In genomic region chr1:19354531-19354981, GRCh38 we compare ENCODE assay signal across 15 cellular contexts. TPM values are rescaled to one million over a fixed set of nuclear protein-coding genes. Genes with fewer than 3 reads are reported as not detected.
DNase-seq lines count a peak whose midpoint lies in the region; ATAC-seq and TF ChIP-seq lines count a peak whose summit lies in the region.
"Had no signal": no experiment of that assay in that cellular context is flagged by ENCODE, and none has a peak within 500 bp of the region (broad histone marks: within the 10 kb centered on the region; RNA-seq: fewer than 3 reads in every experiment).

No MANE protein-coding gene starts in this region.

- peaks cover 31% of the 10 kb centered on the region for H3K4me1 Mint-ChIP-seq in WTC11
- H3K4me1 Mint-ChIP-seq in nephron, result peaks cover 19% of the 10 kb centered on the region
- H3K4me1 Mint-ChIP-seq in CD8-positive, alpha-beta memory T cell, result peaks cover under 1 to 7% (median 6%) of the 10 kb centered on the region in 3 donors
- H3K4me1 Mint-ChIP-seq: IgD-negative memory B cell had no signal

- H3K27ac Mint-ChIP-seq in WTC11 (peak overlapping the region; percentile 61), nephron (peak overlapping the region; percentile 24 to 76 (median 39))
- no peak overlapping the region for H3K27ac Mint-ChIP-seq in CD8-positive, alpha-beta memory T cell
- H3K27ac Mint-ChIP-seq: HFFc6, IgD-negative memory B cell had no signal

- ATAC-seq in WTC11, result no peak
- no peak for ATAC-seq in HG02981 (IDR thresholded peaks at IDR 0.05; ENCODE audit: unreplicated experiment)

- no peak for TF ChIP-seq CTCF in WTC11 (IDR thresholded peaks at IDR 0.05)
- no peak for TF ChIP-seq CTCF in nephron (IDR thresholded peaks at IDR 0.05; ENCODE audit: unreplicated experiment in 3 of 3)

- H3K36me3 Mint-ChIP-seq in WTC11 (peaks cover 49% of the 10 kb centered on the region), nephron (ENCODE audit: low read depth) (peaks cover 45% of the 10 kb centered on the region)
- H3K36me3 Mint-ChIP-seq in CD8-positive, alpha-beta memory T cell, result peaks cover 0 to 87% (median 17%) of the 10 kb centered on the region in 3 donors

- POLR2A ChIA-PET in WTC11 (lab: Charles Lee), result interaction anchor here (0.8 to 0.9 kb wide), 2 partner anchors 9 to 13 kb away, joined by 3 read pairs; no protein-coding TSS in a partner anchor
- POLR2A ChIA-PET in CD8-positive, alpha-beta memory T cell (lab: Charles Lee), result no interaction called here

- H3K9me3 Mint-ChIP-seq in WTC11 (no peaks in the 10 kb centered on the region), nephron (no peaks in the 10 kb centered on the region)
- H3K9me3 Mint-ChIP-seq in CD8-positive, alpha-beta memory T cell, result no peaks in the 10 kb centered on the region
- H3K9me3 Mint-ChIP-seq: HFFc6, IgD-negative memory B cell had no signal

- H3K27me3 ChIP-seq in CD8-positive, alpha-beta memory T cell (ENCODE audit: insufficient read depth, low read length, poor library complexity, severe bottlenecking), result no peaks in the 10 kb centered on the region

- H3K36me3 ChIP-seq in CD8-positive, alpha-beta memory T cell (ENCODE audit: insufficient read depth, low read length), result peaks cover 67% of the 10 kb centered on the region

- CTCF ChIA-PET in WTC11 (lab: Charles Lee), result interaction anchor here (0.7 to 3.7 kb wide), 14 partner anchors 10 to 299 kb away, joined by 3 to 21 read pairs (median 6); no protein-coding TSS in a partner anchor
- CTCF ChIA-PET in CD8-positive, alpha-beta memory T cell (lab: Charles Lee), result no interaction called here

- H3K4me1 ChIP-seq in CD8-positive, alpha-beta memory T cell (ENCODE audit: insufficient read depth, low read length), result peaks cover 3% of the 10 kb centered on the region

- H3K4me3 Mint-ChIP-seq in WTC11 (peak overlapping the region; percentile 12; the same call in 1 of the 2 replicates), nephron (no peak overlapping the region)
- H3K4me3 Mint-ChIP-seq in CD8-positive, alpha-beta memory T cell, result no peak overlapping the region
- H3K4me3 Mint-ChIP-seq: HFFc6, IgD-negative memory B cell had no signal

- H3K4me3 ChIP-seq in CD8-positive, alpha-beta memory T cell (ENCODE audit: low read length), result no peak overlapping the region

- DNase-seq in DMS153 (lab: John Stamatoyannopoulos, UW), result peak; percentile 95
- DNase-seq in NCI-H2029 (lab: John Stamatoyannopoulos, UW), result peak; percentile 65
- no peak for DNase-seq in WTC11 (ENCODE audit: low spot score)
- DNase-seq in C1 segment of cervical spinal cord (lab: John Stamatoyannopoulos, UW), result no peak
- DNase-seq in CD8-positive, alpha-beta memory T cell, result no peak
- DNase-seq in HT-29 (ENCODE audit: low spot score), result no peak
- DNase-seq: activated CD4-positive, alpha-beta T cell treated with anti-CD3 and anti-CD28 coated beads for 1 hour; activated effector memory CD4-positive, alpha-beta T cell treated with Interleukin-2 at 50 U/mL for 16 hours; HFFc6; MM.1S; NCI-H2107; SK-N-SH had no signal

- no peak overlapping the region for H3K27ac ChIP-seq in CD8-positive, alpha-beta memory T cell (ENCODE audit: low read depth, low read length)

- H3K27me3 Mint-ChIP-seq in WTC11 (ENCODE audit: low read depth) (no peaks in the 10 kb centered on the region), nephron (ENCODE audit: low read depth) (no peaks in the 10 kb centered on the region)
- no peaks in the 10 kb centered on the region for H3K27me3 Mint-ChIP-seq in CD8-positive, alpha-beta memory T cell
- H3K27me3 Mint-ChIP-seq: IgD-negative memory B cell had no signal

- H3K9me3 ChIP-seq in CD8-positive, alpha-beta memory T cell (ENCODE audit: low read length), result no peaks in the 10 kb centered on the region
- H3K9me3 ChIP-seq: SK-N-SH had no signal

TF ChIP-seq in WTC11, 78 proteins besides CTCF, POLR2A, EP300 and RAD21:
- no peak for TF ChIP-seq PRRX2 (CRISPR knock-in tag; IDR thresholded peaks at IDR 0.05)
- no peak for TF ChIP-seq EMX1 (CRISPR knock-in tag; IDR thresholded peaks at IDR 0.05)
- no peak for TF ChIP-seq NFYB (CRISPR knock-in tag; conservative IDR thresholded peaks at IDR 0.05; ENCODE audit: low read depth)
- no peak for TF ChIP-seq TP53 (CRISPR knock-in tag; IDR thresholded peaks at IDR 0.05)
- no peak for TF ChIP-seq USF2 (CRISPR knock-in tag; IDR thresholded peaks at IDR 0.05)
- TF ChIP-seq, protein P1, sequence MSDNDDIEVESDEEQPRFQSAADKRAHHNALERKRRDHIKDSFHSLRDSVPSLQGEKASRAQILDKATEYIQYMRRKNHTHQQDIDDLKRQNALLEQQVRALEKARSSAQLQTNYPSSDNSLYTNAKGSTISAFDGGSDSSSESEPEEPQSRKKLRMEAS (CRISPR knock-in tag; IDR thresholded peaks at IDR 0.05), result no peak
- no peak for TF ChIP-seq NR2C2 (CRISPR knock-in tag; IDR thresholded peaks at IDR 0.05)
- TF ChIP-seq NFE2L1 (CRISPR knock-in tag; IDR thresholded peaks at IDR 0.05), result no peak
- TF ChIP-seq ZBTB21 (CRISPR knock-in tag; IDR thresholded peaks at IDR 0.05; ENCODE audit: borderline replicate concordance), result no peak
- TF ChIP-seq, protein P2, sequence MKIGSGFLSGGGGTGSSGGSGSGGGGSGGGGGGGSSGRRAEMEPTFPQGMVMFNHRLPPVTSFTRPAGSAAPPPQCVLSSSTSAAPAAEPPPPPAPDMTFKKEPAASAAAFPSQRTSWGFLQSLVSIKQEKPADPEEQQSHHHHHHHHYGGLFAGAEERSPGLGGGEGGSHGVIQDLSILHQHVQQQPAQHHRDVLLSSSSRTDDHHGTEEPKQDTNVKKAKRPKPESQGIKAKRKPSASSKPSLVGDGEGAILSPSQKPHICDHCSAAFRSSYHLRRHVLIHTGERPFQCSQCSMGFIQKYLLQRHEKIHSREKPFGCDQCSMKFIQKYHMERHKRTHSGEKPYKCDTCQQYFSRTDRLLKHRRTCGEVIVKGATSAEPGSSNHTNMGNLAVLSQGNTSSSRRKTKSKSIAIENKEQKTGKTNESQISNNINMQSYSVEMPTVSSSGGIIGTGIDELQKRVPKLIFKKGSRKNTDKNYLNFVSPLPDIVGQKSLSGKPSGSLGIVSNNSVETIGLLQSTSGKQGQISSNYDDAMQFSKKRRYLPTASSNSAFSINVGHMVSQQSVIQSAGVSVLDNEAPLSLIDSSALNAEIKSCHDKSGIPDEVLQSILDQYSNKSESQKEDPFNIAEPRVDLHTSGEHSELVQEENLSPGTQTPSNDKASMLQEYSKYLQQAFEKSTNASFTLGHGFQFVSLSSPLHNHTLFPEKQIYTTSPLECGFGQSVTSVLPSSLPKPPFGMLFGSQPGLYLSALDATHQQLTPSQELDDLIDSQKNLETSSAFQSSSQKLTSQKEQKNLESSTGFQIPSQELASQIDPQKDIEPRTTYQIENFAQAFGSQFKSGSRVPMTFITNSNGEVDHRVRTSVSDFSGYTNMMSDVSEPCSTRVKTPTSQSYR (CRISPR knock-in tag; IDR thresholded peaks at IDR 0.05), result no peak
TF ChIP-seq in WTC11: peak in this region for 0.

RNA-seq across cellular contexts. Expression of gene SLC66A1, which starts 42.4 kb away (rescaled TPM):
- total RNA-seq in WTC11 (2021), result 12.8 to 14.2 TPM (median 14.1 TPM) in 3 replicates
- total RNA-seq in CD8-positive, alpha-beta memory T cell, result 10 to 100 TPM in 1 of 2 experiments, 1 to 10 TPM in 1; 8.6 to 10.4 TPM
- polyA plus RNA-seq in CD8-positive, alpha-beta memory T cell, result 5.7 TPM
- total RNA-seq in HT-29 (2014; rRNA removed; shearing (Covaris generic)), result 27.2 and 27.9 TPM in 2 replicates

RNA-seq across cellular contexts. Expression of gene AKR7A2, which starts 42.6 kb away (rescaled TPM):
- 43.4 to 51.6 TPM (median 50.6 TPM) in 3 replicates for total RNA-seq in WTC11 (2021)
- 10 to 100 TPM; 36.4 to 38.3 TPM for total RNA-seq in CD8-positive, alpha-beta memory T cell
- 102 TPM for polyA plus RNA-seq in CD8-positive, alpha-beta memory T cell
- 202 and 211 TPM in 2 replicates for total RNA-seq in HT-29 (2014; rRNA removed; shearing (Covaris generic))

Comparison
In these comparisons a context has a peak if more than half of its experiments do, and no peak if none do; other contexts are left out.
1. DNase-seq: peak in DMS153 (single experiment) and NCI-H2029 (single experiment); none in WTC11 (single experiment), C1 segment of cervical spinal cord (0 of 14), CD8-positive, alpha-beta memory T cell (0 of 5) and HT-29 (single experiment).
2. H3K27ac Mint-ChIP-seq: peak in WTC11 (single experiment) and nephron (3 of 3); none in CD8-positive, alpha-beta memory T cell (0 of 8).